Comparison of ENCODE assay signal across 8 cellular contexts in genomic region chr21:44938976-44939531, GRCh38. TPM values are rescaled to one million over a fixed set of nuclear protein-coding genes. Genes with fewer than 3 reads are reported as not detected.
DNase-seq lines count a peak whose midpoint lies in the region; ATAC-seq and TF ChIP-seq lines count a peak whose summit lies in the region.

No MANE protein-coding gene starts in this region.

- DNase-seq in CD4-positive, alpha-beta memory T cell: no peak
- DNase-seq in OCI-LY7 (ENCODE audit: low spot score): no peak
- no peak for DNase-seq in osteocyte (ENCODE audit: extremely low spot score, unreplicated experiment)
- DNase-seq in islet precursor cell: no peak
- no peak for DNase-seq in EL
- no peak for DNase-seq in central memory CD4-positive, alpha-beta T cell

- H3K27ac Mint-ChIP-seq in CD4-positive, alpha-beta memory T cell: peak overlapping the region in 6 of 7 donors; percentile 81 to 90 (median 86)
- no peak overlapping the region for H3K27ac Mint-ChIP-seq in osteocyte (ENCODE audit: unreplicated experiment)

- CTCF ChIA-PET in CD4-positive, alpha-beta memory T cell (lab: Charles Lee; ENCODE audit: partially characterized antibody): interaction anchor here (2.0 to 2.9 kb wide), 2 partner anchors 11 to 47 kb away, joined by 5 to 15 read pairs; no protein-coding TSS in a partner anchor
- CTCF ChIA-PET in OCI-LY7 (lab: Charles Lee; ENCODE audit: unreplicated experiment): no interaction called here

- peaks cover 23 to 50% (median 38%) of the 10 kb centered on the region in 4 donors for H3K4me1 Mint-ChIP-seq in CD4-positive, alpha-beta memory T cell
- peaks cover 22% of the 10 kb centered on the region for H3K4me1 Mint-ChIP-seq in osteocyte (ENCODE audit: unreplicated experiment)

- H3K4me3 Mint-ChIP-seq in CD4-positive, alpha-beta memory T cell: peak overlapping the region; percentile 86 to 92 (median 88)
- peak overlapping the region; percentile 82 for H3K4me3 Mint-ChIP-seq in osteocyte (ENCODE audit: unreplicated experiment)

- peaks cover 7 to 21% of the 10 kb centered on the region in 2 donors for H3K36me3 Mint-ChIP-seq in CD4-positive, alpha-beta memory T cell
- peaks cover 1% of the 10 kb centered on the region for H3K36me3 Mint-ChIP-seq in osteocyte (ENCODE audit: unreplicated experiment)

- peak overlapping the region; percentile 46 for H3K27ac ChIP-seq in CD4-positive, alpha-beta memory T cell (ENCODE audit: low read depth, low read length)
- H3K27ac ChIP-seq in OCI-LY7 (ENCODE audit: low read depth, low read length, poor library complexity, severe bottlenecking): peak overlapping the region; percentile 13

- H3K27me3 ChIP-seq in CD4-positive, alpha-beta memory T cell (ENCODE audit: insufficient read depth, low read length): no peaks in the 10 kb centered on the region

- peaks cover 38% of the 10 kb centered on the region for H3K4me1 ChIP-seq in CD4-positive, alpha-beta memory T cell (ENCODE audit: insufficient read depth, low read length)
- H3K4me1 ChIP-seq in OCI-LY7 (ENCODE audit: insufficient read depth, low read length, poor library complexity, severe bottlenecking): peaks cover 36% of the 10 kb centered on the region

- H3K4me3 ChIP-seq in CD4-positive, alpha-beta memory T cell (ENCODE audit: low read length in 2 of 2): peak overlapping the region; percentile 36 to 57
- peak overlapping the region; percentile 98 for H3K4me3 ChIP-seq in OCI-LY7 (ENCODE audit: low read depth, low read length, poor library complexity, severe bottlenecking)

- POLR2A ChIA-PET in CD4-positive, alpha-beta memory T cell (lab: Charles Lee; ENCODE audit: partially characterized antibody): interaction anchor here (0.5 to 3.8 kb wide), 6 partner anchors 12 to 138 kb away, joined by 3 to 24 read pairs (median 5); partner anchors contain the start of genes ITGB2, PTTG1IP and UBE2G2
- POLR2A ChIA-PET in OCI-LY7 (lab: Charles Lee): no interaction called here

- no peaks in the 10 kb centered on the region for H3K9me3 ChIP-seq in CD4-positive, alpha-beta memory T cell (ENCODE audit: control insufficient read depth in 1 of 2, low read length in 2 of 2)
- no peaks in the 10 kb centered on the region for H3K9me3 ChIP-seq in OCI-LY7 (ENCODE audit: low read length)

- ATAC-seq in esophagus mucosa: peak; percentile 31
- no peak for ATAC-seq in GM19397 (IDR thresholded peaks at IDR 0.05; ENCODE audit: unreplicated experiment)

- H4K20me1 ChIP-seq in OCI-LY7 (ENCODE audit: insufficient read depth, low read length): peaks cover 16% of the 10 kb centered on the region; the same call in 1 of the 2 replicates

- H3K9me2 ChIP-seq in OCI-LY7 (ENCODE audit: insufficient read depth, low read length): no peaks in the 10 kb centered on the region

- TSS peak; percentile 88 for BruUV-seq in OCI-LY7 (replicated peaks; lab: Mats Ljungman, UMichigan)

- no peak for TF ChIP-seq CTCF in OCI-LY7 (conservative IDR thresholded peaks at IDR 0.05; ENCODE audit: low read length)
- TF ChIP-seq CTCF in osteocyte (IDR thresholded peaks at IDR 0.05): no peak

- no peaks in the 10 kb centered on the region for H3K27me3 Mint-ChIP-seq in CD4-positive, alpha-beta memory T cell
- H3K27me3 Mint-ChIP-seq in osteocyte (ENCODE audit: unreplicated experiment): no peaks in the 10 kb centered on the region

- peak overlapping the region; percentile 62 for H3K4me2 ChIP-seq in OCI-LY7 (ENCODE audit: low read length)

- peaks cover 0 to 2% (median 0%) of the 10 kb centered on the region in 8 donors for H3K9me3 Mint-ChIP-seq in CD4-positive, alpha-beta memory T cell
- no peaks in the 10 kb centered on the region for H3K9me3 Mint-ChIP-seq in osteocyte (ENCODE audit: unreplicated experiment)

- intact Hi-C loops in CD4-positive, alpha-beta memory T cell (cut with micrococcal nuclease): no loop called here
- intact Hi-C loops in OCI-LY7 (cut with micrococcal nuclease; ENCODE audit: unreplicated experiment): loop anchor here (2.0 kb wide), 1 partner anchor 64 kb away; no protein-coding TSS in a partner anchor

- H2AFZ ChIP-seq in OCI-LY7 (ENCODE audit: low read length): peak overlapping the region; percentile 57

- H3K79me2 ChIP-seq in OCI-LY7 (ENCODE audit: insufficient read depth, low read depth, low read length): peaks cover 23% of the 10 kb centered on the region

- peaks cover 9% of the 10 kb centered on the region for H3K36me3 ChIP-seq in CD4-positive, alpha-beta memory T cell (ENCODE audit: insufficient read depth, low read length)
- H3K36me3 ChIP-seq in OCI-LY7 (ENCODE audit: insufficient read depth, low read length): peaks cover 24% of the 10 kb centered on the region

RNA-seq across cellular contexts. Expression of gene SLX9, which starts 0.8 kb away (rescaled TPM):
- 10 to 100 TPM; 17.7 to 21.6 TPM for total RNA-seq in CD4-positive, alpha-beta memory T cell
- polyA plus RNA-seq in CD4-positive, alpha-beta memory T cell: 10 to 100 TPM in 1 of 2 donors, 1 to 10 TPM in 1; 9.4 to 13.1 TPM
- 18.6 and 37.0 TPM in 2 replicates for total RNA-seq in OCI-LY7 (2014; rRNA removed; shearing (Covaris generic))
- 53.3 and 61.6 TPM in 2 replicates for total RNA-seq in OCI-LY7 (2022)
- 27.2 TPM for total RNA-seq in esophagus mucosa
- total RNA-seq in osteocyte: 30.4 and 33.1 TPM in 2 replicates

RNA-seq across cellular contexts. Expression of gene ITGB2, which starts 18.4 kb away (rescaled TPM):
- total RNA-seq in CD4-positive, alpha-beta memory T cell: 100 to 1,000 TPM; 278 to 291 TPM
- polyA plus RNA-seq in CD4-positive, alpha-beta memory T cell: 100 to 1,000 TPM; 538 to 575 TPM
- total RNA-seq in OCI-LY7 (2014; rRNA removed; shearing (Covaris generic)): 4.2 and 11.6 TPM in 2 replicates
- total RNA-seq in OCI-LY7 (2022) (60.8 and 78.9 TPM in 2 replicates), esophagus mucosa (7.1 TPM), osteocyte (0.62 and 1.1 TPM in 2 replicates)
